ENCODE assay signal across 12 cellular contexts in genomic region chr3:197592361-197593045, GRCh38. TPM values are rescaled to one million over a fixed set of nuclear protein-coding genes. Genes with fewer than 3 reads are reported as not detected.
DNase-seq lines count a peak whose midpoint lies in the region; ATAC-seq and TF ChIP-seq lines count a peak whose summit lies in the region.
"Had no signal": no experiment of that assay in that cellular context is flagged by ENCODE, and none has a peak within 500 bp of the region (broad histone marks: within the 10 kb centered on the region; RNA-seq: fewer than 3 reads in every experiment).

No MANE protein-coding gene starts in this region.

- H3K36me3 Mint-ChIP-seq in neural progenitor cell = peaks cover 4% of the 10 kb centered on the region

- H3K4me2 ChIP-seq in DND-41 (ENCODE audit: insufficient read depth, low read length) (no peak overlapping the region), neural progenitor cell (no peak overlapping the region)

- H3K79me2 ChIP-seq in DND-41 (ENCODE audit: insufficient read depth, low read length) (no peaks in the 10 kb centered on the region), neural progenitor cell (ENCODE audit: low read depth) (no peaks in the 10 kb centered on the region)

- H3F3A ChIP-seq in neural progenitor cell (ENCODE audit: low read depth) = no peaks in the 10 kb centered on the region

- no peaks in the 10 kb centered on the region for H3K9me3 Mint-ChIP-seq in neural progenitor cell
- H3K9me3 Mint-ChIP-seq: IgD-negative memory B cell had no signal

- no peak overlapping the region for H3K4me3 Mint-ChIP-seq in neural progenitor cell
- H3K4me3 Mint-ChIP-seq: IgD-negative memory B cell had no signal

- H3K27ac ChIP-seq in DND-41 (ENCODE audit: low read length) (peak overlapping the region; percentile 54; the same call in 1 of the 2 replicates), neural progenitor cell (no peak overlapping the region)

- DNase-seq in DND-41 (peak; percentile 68), OCI-M1 (lab: John Stamatoyannopoulos, UW) (peak; percentile 80), neural progenitor cell (ENCODE audit: low spot score) (no peak), SIG-M5 treated with dmso at 0.1 percent for 504 hours (lab: John Stamatoyannopoulos, UW; ENCODE audit: unreplicated experiment) (no peak), AML-193 (lab: John Stamatoyannopoulos, UW) (no peak)
- DNase-seq in activated T-cell treated with anti-CD3 and anti-CD28 coated beads, Interleukin-2, amount 50 U/mL, for 48 hours = peak; percentile 48 to 62
- DNase-seq: aorta; left colon; NCI-H1092 treated with DMSO at 0.1 percent for 48 hours; stimulated activated naive CD4-positive, alpha-beta T cell treated with Interleukin-2 at 50 U/mL for 16 hours had no signal

- no peak overlapping the region for H3K9ac ChIP-seq in DND-41 (ENCODE audit: low read depth, low read length)
- H3K9ac ChIP-seq in neural progenitor cell = no peak overlapping the region

- H2AFZ ChIP-seq in DND-41 (ENCODE audit: low read depth, low read length) = peak overlapping the region; percentile 59
- H2AFZ ChIP-seq in neural progenitor cell (replicated peaks) = no peak overlapping the region

- ATAC-seq in DND-41 (ENCODE audit: insufficient read depth, low read depth) = peak; percentile 85
- ATAC-seq in GM18520 (IDR thresholded peaks at IDR 0.05; ENCODE audit: unreplicated experiment) = no peak
- ATAC-seq: left colon had no signal

- no peak overlapping the region for H3K4me3 ChIP-seq in DND-41 (ENCODE audit: low read depth in 1 of 2, low read length in 2 of 2)
- no peak overlapping the region for H3K4me3 ChIP-seq in neural progenitor cell

- peaks cover 7% of the 10 kb centered on the region for H3K27me3 Mint-ChIP-seq in neural progenitor cell (ENCODE audit: insufficient read depth, low read depth)

- peak overlapping the region; percentile 22 for H3K27ac Mint-ChIP-seq in neural progenitor cell

- H3K4me1 ChIP-seq in DND-41 (ENCODE audit: insufficient read depth, low read length) (peaks cover 12% of the 10 kb centered on the region), neural progenitor cell (no peaks in the 10 kb centered on the region)

- no peak for TF ChIP-seq CTCF in DND-41 (IDR thresholded peaks at IDR 0.05; ENCODE audit: borderline replicate concordance, extremely low read depth, low read length, poor library complexity, severe bottlenecking)
- no peak for TF ChIP-seq CTCF in neural progenitor cell (IDR thresholded peaks at IDR 0.05)

- no peaks in the 10 kb centered on the region for H3K36me3 ChIP-seq in DND-41 (ENCODE audit: insufficient read depth, low read length)
- no peaks in the 10 kb centered on the region for H3K36me3 ChIP-seq in neural progenitor cell

- H4K20me1 ChIP-seq in DND-41 (ENCODE audit: insufficient read depth, low read length) (no peaks in the 10 kb centered on the region), neural progenitor cell (ENCODE audit: low read depth) (no peaks in the 10 kb centered on the region)

- no peaks in the 10 kb centered on the region for H3K9me3 ChIP-seq in DND-41 (ENCODE audit: insufficient read depth, low read length, severe bottlenecking)
- no peaks in the 10 kb centered on the region for H3K9me3 ChIP-seq in neural progenitor cell (ENCODE audit: low read depth)

- peaks cover 16% of the 10 kb centered on the region for H3K4me1 Mint-ChIP-seq in neural progenitor cell

- H3K27me3 ChIP-seq in DND-41 (ENCODE audit: insufficient read depth, low read length, poor library complexity) = no peaks in the 10 kb centered on the region
- no peaks in the 10 kb centered on the region for H3K27me3 ChIP-seq in neural progenitor cell

RNA-seq across cellular contexts. Expression of gene BDH1, which starts 36.7 kb away (rescaled TPM):
- 14.1 and 19.4 TPM in 2 replicates for total RNA-seq in neural progenitor cell (ENCODE audit: low replicate concordance)

Comparison
In these comparisons a context has a peak if more than half of its experiments do, and no peak if none do; other contexts are left out.
1. DNase-seq: peak in DND-41 (single experiment), OCI-M1 (single experiment) and activated T-cell treated with anti-CD3 and anti-CD28 coated beads, Interleukin-2, amount 50 U/mL, for 48 hours (2 of 2); none in neural progenitor cell (single experiment), SIG-M5 treated with dmso at 0.1 percent for 504 hours (single experiment) and AML-193 (0 of 2).